Comparison of ENCODE assay signal across 2 cellular contexts in the genomic region with DNA sequence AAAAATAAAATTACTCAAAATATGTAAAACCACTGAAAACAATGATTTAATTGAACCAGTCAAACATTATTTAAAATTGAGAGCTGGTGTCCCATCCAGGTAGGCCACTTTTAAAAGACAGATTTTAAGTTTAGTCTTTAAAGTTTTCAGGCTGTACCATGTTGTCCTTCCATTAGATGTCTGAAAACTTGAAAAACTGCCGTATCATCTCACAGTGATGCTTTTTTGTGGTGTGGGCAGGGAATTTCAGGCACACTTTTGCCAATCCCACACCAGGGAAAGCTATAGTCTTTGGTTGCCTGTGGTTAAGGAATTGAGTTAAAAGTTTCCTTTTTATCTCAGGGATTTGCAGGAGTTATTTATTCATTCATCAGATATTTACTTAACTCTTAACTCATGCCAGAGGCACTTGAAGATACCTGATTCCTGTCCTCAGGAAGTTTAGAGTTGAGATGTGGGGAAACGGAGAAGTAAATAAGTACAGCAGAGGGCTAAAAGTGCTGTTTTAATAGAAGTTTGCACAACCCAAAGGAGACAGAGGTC.
TF ChIP-seq lines count a peak whose summit lies in the region.

No MANE protein-coding gene starts in this region.

TF ChIP-seq in IMR-90, 13 proteins besides CTCF, POLR2A, EP300 and RAD21:
- TF ChIP-seq MAZ (IDR thresholded peaks at IDR 0.05; ENCODE audit: borderline replicate concordance, low read depth, low read length) = no peak
- no peak for TF ChIP-seq SMC3 (IDR thresholded peaks at IDR 0.05; ENCODE audit: low read depth, low read length)
- no peak for TF ChIP-seq CEBPB (IDR thresholded peaks at IDR 0.05; ENCODE audit: low read depth, low read length)
- no peak for TF ChIP-seq MAFK (IDR thresholded peaks at IDR 0.05; ENCODE audit: low read depth, low read length)
- no peak for TF ChIP-seq CHD1 (IDR thresholded peaks at IDR 0.05; ENCODE audit: low read depth, low read length)
- TF ChIP-seq FOS (IDR thresholded peaks at IDR 0.05; ENCODE audit: low read depth, low read length) = no peak
- no peak for TF ChIP-seq RCOR1 (IDR thresholded peaks at IDR 0.05; ENCODE audit: insufficient replicate concordance, low read length)
- TF ChIP-seq, protein P1, sequence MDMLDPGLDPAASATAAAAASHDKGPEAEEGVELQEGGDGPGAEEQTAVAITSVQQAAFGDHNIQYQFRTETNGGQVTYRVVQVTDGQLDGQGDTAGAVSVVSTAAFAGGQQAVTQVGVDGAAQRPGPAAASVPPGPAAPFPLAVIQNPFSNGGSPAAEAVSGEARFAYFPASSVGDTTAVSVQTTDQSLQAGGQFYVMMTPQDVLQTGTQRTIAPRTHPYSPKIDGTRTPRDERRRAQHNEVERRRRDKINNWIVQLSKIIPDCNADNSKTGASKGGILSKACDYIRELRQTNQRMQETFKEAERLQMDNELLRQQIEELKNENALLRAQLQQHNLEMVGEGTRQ (IDR thresholded peaks at IDR 0.05; ENCODE audit: low read depth, low read length) = no peak
- no peak for TF ChIP-seq RFX5 (IDR thresholded peaks at IDR 0.05; ENCODE audit: low read depth, low read length)
- no peak for TF ChIP-seq MXI1 (IDR thresholded peaks at IDR 0.05; ENCODE audit: borderline replicate concordance, low read depth, low read length)
- TF ChIP-seq, protein P2, sequence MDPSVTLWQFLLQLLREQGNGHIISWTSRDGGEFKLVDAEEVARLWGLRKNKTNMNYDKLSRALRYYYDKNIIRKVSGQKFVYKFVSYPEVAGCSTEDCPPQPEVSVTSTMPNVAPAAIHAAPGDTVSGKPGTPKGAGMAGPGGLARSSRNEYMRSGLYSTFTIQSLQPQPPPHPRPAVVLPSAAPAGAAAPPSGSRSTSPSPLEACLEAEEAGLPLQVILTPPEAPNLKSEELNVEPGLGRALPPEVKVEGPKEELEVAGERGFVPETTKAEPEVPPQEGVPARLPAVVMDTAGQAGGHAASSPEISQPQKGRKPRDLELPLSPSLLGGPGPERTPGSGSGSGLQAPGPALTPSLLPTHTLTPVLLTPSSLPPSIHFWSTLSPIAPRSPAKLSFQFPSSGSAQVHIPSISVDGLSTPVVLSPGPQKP (IDR thresholded peaks at IDR 0.05; ENCODE audit: borderline replicate concordance, low read depth, low read length) = no peak
- no peak for TF ChIP-seq BHLHE40 (IDR thresholded peaks at IDR 0.05; ENCODE audit: low read depth, low read length)
- no peak for TF ChIP-seq NFE2L2 (IDR thresholded peaks at IDR 0.05; ENCODE audit: low read depth, low read length)

TF ChIP-seq in GM12878, 131 proteins besides CTCF, POLR2A, EP300 and RAD21:
- TF ChIP-seq IRF4 (IDR thresholded peaks at IDR 0.05; ENCODE audit: low read depth, low read length) = no peak
- TF ChIP-seq SREBF1 (IDR thresholded peaks at IDR 0.05; ENCODE audit: low read length) = no peak
- TF ChIP-seq, protein P3, sequence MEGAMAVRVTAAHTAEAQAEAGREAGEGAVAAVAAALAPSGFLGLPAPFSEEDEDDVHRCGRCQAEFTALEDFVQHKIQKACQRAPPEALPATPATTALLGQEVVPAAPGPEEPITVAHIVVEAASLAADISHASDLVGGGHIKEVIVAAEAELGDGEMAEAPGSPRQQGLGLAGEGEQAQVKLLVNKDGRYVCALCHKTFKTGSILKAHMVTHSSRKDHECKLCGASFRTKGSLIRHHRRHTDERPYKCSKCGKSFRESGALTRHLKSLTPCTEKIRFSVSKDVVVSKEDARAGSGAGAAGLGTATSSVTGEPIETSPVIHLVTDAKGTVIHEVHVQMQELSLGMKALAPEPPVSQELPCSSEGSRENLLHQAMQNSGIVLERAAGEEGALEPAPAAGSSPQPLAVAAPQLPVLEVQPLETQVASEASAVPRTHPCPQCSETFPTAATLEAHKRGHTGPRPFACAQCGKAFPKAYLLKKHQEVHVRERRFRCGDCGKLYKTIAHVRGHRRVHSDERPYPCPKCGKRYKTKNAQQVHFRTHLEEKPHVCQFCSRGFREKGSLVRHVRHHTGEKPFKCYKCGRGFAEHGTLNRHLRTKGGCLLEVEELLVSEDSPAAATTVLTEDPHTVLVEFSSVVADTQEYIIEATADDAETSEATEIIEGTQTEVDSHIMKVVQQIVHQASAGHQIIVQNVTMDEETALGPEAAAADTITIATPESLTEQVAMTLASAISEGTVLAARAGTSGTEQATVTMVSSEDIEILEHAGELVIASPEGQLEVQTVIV (IDR thresholded peaks at IDR 0.05; ENCODE audit: borderline replicate concordance, partially characterized antibody) = no peak
- TF ChIP-seq SMAD5 (IDR thresholded peaks at IDR 0.05; ENCODE audit: low read depth) = no peak
- no peak for TF ChIP-seq SUPT20H (IDR thresholded peaks at IDR 0.05; ENCODE audit: borderline replicate concordance, control insufficient read depth, low read depth, low read length)
- no peak for TF ChIP-seq ZBED1 (IDR thresholded peaks at IDR 0.05; ENCODE audit: borderline replicate concordance)
- no peak for TF ChIP-seq HDAC6 (IDR thresholded peaks at IDR 0.05; ENCODE audit: unreplicated experiment)
- TF ChIP-seq, protein P4, sequence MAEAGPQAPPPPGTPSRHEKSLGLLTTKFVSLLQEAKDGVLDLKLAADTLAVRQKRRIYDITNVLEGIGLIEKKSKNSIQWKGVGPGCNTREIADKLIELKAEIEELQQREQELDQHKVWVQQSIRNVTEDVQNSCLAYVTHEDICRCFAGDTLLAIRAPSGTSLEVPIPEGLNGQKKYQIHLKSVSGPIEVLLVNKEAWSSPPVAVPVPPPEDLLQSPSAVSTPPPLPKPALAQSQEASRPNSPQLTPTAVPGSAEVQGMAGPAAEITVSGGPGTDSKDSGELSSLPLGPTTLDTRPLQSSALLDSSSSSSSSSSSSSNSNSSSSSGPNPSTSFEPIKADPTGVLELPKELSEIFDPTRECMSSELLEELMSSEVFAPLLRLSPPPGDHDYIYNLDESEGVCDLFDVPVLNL (IDR thresholded peaks at IDR 0.05; ENCODE audit: low read depth, low read length) = no peak
- TF ChIP-seq, protein P5, sequence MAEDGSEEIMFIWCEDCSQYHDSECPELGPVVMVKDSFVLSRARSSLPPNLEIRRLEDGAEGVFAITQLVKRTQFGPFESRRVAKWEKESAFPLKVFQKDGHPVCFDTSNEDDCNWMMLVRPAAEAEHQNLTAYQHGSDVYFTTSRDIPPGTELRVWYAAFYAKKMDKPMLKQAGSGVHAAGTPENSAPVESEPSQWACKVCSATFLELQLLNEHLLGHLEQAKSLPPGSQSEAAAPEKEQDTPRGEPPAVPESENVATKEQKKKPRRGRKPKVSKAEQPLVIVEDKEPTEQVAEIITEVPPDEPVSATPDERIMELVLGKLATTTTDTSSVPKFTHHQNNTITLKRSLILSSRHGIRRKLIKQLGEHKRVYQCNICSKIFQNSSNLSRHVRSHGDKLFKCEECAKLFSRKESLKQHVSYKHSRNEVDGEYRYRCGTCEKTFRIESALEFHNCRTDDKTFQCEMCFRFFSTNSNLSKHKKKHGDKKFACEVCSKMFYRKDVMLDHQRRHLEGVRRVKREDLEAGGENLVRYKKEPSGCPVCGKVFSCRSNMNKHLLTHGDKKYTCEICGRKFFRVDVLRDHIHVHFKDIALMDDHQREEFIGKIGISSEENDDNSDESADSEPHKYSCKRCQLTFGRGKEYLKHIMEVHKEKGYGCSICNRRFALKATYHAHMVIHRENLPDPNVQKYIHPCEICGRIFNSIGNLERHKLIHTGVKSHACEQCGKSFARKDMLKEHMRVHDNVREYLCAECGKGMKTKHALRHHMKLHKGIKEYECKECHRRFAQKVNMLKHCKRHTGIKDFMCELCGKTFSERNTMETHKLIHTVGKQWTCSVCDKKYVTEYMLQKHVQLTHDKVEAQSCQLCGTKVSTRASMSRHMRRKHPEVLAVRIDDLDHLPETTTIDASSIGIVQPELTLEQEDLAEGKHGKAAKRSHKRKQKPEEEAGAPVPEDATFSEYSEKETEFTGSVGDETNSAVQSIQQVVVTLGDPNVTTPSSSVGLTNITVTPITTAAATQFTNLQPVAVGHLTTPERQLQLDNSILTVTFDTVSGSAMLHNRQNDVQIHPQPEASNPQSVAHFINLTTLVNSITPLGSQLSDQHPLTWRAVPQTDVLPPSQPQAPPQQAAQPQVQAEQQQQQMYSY (CRISPR knock-in tag; IDR thresholded peaks at IDR 0.05) = no peak
- no peak for TF ChIP-seq NFXL1 (IDR thresholded peaks at IDR 0.05; ENCODE audit: borderline replicate concordance)
- TF ChIP-seq, protein P6, sequence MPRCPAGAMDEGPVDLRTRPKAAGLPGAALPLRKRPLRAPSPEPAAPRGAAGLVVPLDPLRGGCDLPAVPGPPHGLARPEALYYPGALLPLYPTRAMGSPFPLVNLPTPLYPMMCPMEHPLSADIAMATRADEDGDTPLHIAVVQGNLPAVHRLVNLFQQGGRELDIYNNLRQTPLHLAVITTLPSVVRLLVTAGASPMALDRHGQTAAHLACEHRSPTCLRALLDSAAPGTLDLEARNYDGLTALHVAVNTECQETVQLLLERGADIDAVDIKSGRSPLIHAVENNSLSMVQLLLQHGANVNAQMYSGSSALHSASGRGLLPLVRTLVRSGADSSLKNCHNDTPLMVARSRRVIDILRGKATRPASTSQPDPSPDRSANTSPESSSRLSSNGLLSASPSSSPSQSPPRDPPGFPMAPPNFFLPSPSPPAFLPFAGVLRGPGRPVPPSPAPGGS (IDR thresholded peaks at IDR 0.05; ENCODE audit: borderline replicate concordance, insufficient read depth, low read depth, low read length, poor library complexity, severe bottlenecking) = no peak
